In genomic region chr18:79445221-79445620, GRCh38 we compare ENCODE assay signal across 20 cellular contexts.
"Had no signal": no experiment of that assay in that cellular context is flagged by ENCODE, and none has a peak within 500 bp of the region (broad histone marks: within the 10 kb centered on the region; RNA-seq: fewer than 3 reads in every experiment).

No MANE protein-coding gene starts in this region.

- H3K36me3 ChIP-seq: transverse colon, uterus had no signal

- H3K27me3 ChIP-seq: esophagus squamous epithelium, suprapubic skin, transverse colon, uterus had no signal

- H3K4me1 ChIP-seq: lower lobe of right lung, uterus had no signal

- H3K27ac Mint-ChIP-seq: activated T-helper 17 cell treated with anti-CD3 and anti-CD28 coated beads, Interleukin-2, amount 50 U/mL, for 72 hours; dendritic cell treated with granulocyte-macrophage colony-stimulating factor and Interleukin-4, amounts not matched to agents 40 ng/mL and 50 ng/mL, for 4 days; natural killer cell; T-cell had no signal

- H3K36me3 Mint-ChIP-seq: natural killer cell had no signal

- DNase-seq: activated naive CD4-positive, alpha-beta T cell treated with anti-CD3 and anti-CD28 coated beads, Interleukin-2, amount 50 U/mL, for 16 hours; amniotic stem cell; effector CD8-positive, alpha-beta T cell; esophagus squamous epithelium; hypothalamus; islet precursor cell; lower lobe of right lung; natural killer cell; retina; stimulated activated CD4-positive, alpha-beta T cell treated with anti-CD3 and anti-CD28 coated beads, Interleukin-2, amount 100 ng/mL, for 24 hours; stimulated activated naive CD8-positive, alpha-beta T cell treated with anti-CD3 and anti-CD28 coated beads, Interleukin-15, amount 100 ng/mL, for 72 hours; T-cell; T-helper 9 cell; transverse colon; uterus had no signal

- H3K27ac ChIP-seq: esophagus squamous epithelium, lower lobe of right lung, SK-N-MC, suprapubic skin, transverse colon, uterus had no signal

- H3K4me3 Mint-ChIP-seq: activated T-helper 17 cell treated with anti-CD3 and anti-CD28 coated beads, Interleukin-2, amount 50 U/mL, for 72 hours; dendritic cell treated with granulocyte-macrophage colony-stimulating factor and Interleukin-4, amounts not matched to agents 40 ng/mL and 50 ng/mL, for 4 days; natural killer cell; stimulated activated naive CD8-positive, alpha-beta T cell treated with anti-CD3 and anti-CD28 coated beads, Interleukin-15, amount 100 ng/mL, for 72 hours; T-cell had no signal

- ATAC-seq: activated CD4-positive, CD25-positive, alpha-beta regulatory T cell treated with anti-CD3 and anti-CD28 coated beads, Interleukin-2, amount 50 U/mL, for 24 hours; activated T-helper 17 cell treated with anti-CD3 and anti-CD28 coated beads, Interleukin-2, amount 50 U/mL, for 72 hours had no signal

- H3K27me3 Mint-ChIP-seq: activated T-helper 17 cell treated with anti-CD3 and anti-CD28 coated beads, Interleukin-2, amount 50 U/mL, for 72 hours; dendritic cell treated with granulocyte-macrophage colony-stimulating factor and Interleukin-4, amounts not matched to agents 40 ng/mL and 50 ng/mL, for 4 days; stimulated activated naive CD8-positive, alpha-beta T cell treated with anti-CD3 and anti-CD28 coated beads, Interleukin-15, amount 100 ng/mL, for 72 hours; T-cell had no signal

- H3K4me3 ChIP-seq: esophagus squamous epithelium, lower lobe of right lung, SK-N-MC, suprapubic skin, transverse colon, uterus had no signal

- H3K4me1 Mint-ChIP-seq: activated T-helper 17 cell treated with anti-CD3 and anti-CD28 coated beads, Interleukin-2, amount 50 U/mL, for 72 hours had no signal

- H3K9me3 Mint-ChIP-seq: activated T-helper 17 cell treated with anti-CD3 and anti-CD28 coated beads, Interleukin-2, amount 50 U/mL, for 72 hours; dendritic cell treated with granulocyte-macrophage colony-stimulating factor and Interleukin-4, amounts not matched to agents 40 ng/mL and 50 ng/mL, for 4 days; natural killer cell; stimulated activated naive CD8-positive, alpha-beta T cell treated with anti-CD3 and anti-CD28 coated beads, Interleukin-15, amount 100 ng/mL, for 72 hours; T-cell had no signal

- H3K9me3 ChIP-seq: esophagus squamous epithelium, lower lobe of right lung, suprapubic skin, transverse colon, uterus had no signal
